ENCODE assay signal across 14 cellular contexts in genomic region chr1:14377386-14377785, GRCh38.
"Had no signal": no experiment of that assay in that cellular context is flagged by ENCODE, and none has a peak within 500 bp of the region (broad histone marks: within the 10 kb centered on the region; RNA-seq: fewer than 3 reads in every experiment).

No MANE protein-coding gene starts in this region.

- DNase-seq: activated CD4-positive, alpha-beta T cell treated with anti-CD3 and anti-CD28 coated beads, Interleukin-2, amount 50 U/mL, for 48 hours; activated gamma-delta T cell treated with Interleukin-2 at 50 U/mL for 16 hours; central memory CD4-positive, alpha-beta T cell; immature natural killer cell; left ventricle myocardium superior; psoas muscle; right cardiac atrium; T-helper 2 cell; transverse colon had no signal

- H3K9ac ChIP-seq: neural progenitor cell had no signal

- ATAC-seq: left ventricle myocardium superior, psoas muscle, right cardiac atrium had no signal

- H3K27ac ChIP-seq: dorsolateral prefrontal cortex, neural progenitor cell, psoas muscle, suprapubic skin, transverse colon, vagina had no signal

- H3K27me3 ChIP-seq: dorsolateral prefrontal cortex, neural progenitor cell, suprapubic skin, transverse colon, vagina had no signal

- H3K4me3 ChIP-seq: dorsolateral prefrontal cortex, neural progenitor cell, psoas muscle, skin epidermis, suprapubic skin, transverse colon, vagina had no signal

- H3K4me2 ChIP-seq: neural progenitor cell had no signal

- H3K36me3 ChIP-seq: neural progenitor cell, suprapubic skin, transverse colon, vagina had no signal

- H2AFZ ChIP-seq: neural progenitor cell had no signal

- H3K4me1 ChIP-seq: neural progenitor cell, psoas muscle, vagina had no signal
